ENCODE assay signal across 1 cellular context in the genomic region with DNA sequence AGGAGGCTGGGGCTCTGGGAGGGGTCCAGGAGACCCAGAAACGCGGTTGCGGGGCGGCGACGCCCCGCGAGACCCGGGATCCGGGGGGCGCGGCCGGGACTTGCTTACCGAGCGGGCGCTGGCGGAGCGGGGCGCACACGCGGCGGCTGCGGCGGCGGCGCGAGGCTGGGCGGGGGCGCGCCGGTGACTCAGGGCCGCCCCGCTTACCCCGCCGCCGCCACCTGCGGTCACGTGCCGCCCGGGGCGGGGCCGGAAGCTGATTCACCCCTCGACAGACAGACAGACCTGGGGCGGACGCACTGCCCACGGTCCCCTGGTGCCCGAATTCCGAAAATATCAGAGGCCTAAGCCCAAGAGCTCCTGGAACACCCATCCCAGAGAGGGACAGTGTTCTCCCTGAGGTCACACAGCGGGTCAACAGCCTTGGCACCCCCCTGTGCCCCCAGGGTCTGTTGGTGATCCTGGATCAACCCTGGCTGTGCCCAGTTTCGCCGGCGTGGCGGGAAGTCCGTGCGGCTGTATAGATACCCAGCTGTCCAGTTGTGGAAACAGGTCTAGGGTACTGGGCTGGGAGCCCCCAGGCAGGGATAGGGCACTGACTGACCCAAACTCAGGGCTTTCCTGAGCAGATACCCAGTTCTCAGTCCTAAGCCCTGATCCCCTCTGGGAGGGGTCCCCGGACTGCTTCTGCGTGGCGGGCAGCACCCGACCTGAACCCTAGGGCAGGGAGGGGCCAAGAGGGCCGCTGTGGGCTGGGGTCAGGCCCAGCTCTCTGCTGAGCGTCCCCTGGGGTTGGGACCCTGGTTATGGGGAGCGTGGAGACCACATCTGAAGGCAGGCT.
TF ChIP-seq lines count a peak whose summit lies in the region.

A gene with protein sequence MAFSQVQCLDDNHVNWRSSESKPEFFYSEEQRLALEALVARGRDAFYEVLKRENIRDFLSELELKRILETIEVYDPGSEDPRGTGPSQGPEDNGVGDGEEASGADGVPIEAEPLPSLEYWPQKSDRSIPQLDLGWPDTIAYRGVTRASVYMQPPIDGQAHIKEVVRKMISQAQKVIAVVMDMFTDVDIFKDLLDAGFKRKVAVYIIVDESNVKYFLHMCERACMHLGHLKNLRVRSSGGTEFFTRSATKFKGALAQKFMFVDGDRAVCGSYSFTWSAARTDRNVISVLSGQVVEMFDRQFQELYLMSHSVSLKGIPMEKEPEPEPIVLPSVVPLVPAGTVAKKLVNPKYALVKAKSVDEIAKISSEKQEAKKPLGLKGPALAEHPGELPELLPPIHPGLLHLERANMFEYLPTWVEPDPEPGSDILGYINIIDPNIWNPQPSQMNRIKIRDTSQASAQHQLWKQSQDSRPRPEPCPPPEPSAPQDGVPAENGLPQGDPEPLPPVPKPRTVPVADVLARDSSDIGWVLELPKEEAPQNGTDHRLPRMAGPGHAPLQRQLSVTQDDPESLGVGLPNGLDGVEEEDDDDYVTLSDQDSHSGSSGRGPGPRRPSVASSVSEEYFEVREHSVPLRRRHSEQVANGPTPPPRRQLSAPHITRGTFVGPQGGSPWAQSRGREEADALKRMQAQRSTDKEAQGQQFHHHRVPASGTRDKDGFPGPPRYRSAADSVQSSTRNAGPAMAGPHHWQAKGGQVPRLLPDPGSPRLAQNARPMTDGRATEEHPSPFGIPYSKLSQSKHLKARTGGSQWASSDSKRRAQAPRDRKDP (minus strand): TSS at position 164 of the 841 bp plus-strand sequence. CDS start 723 bp downstream, outside the sequence.

TF ChIP-seq in WTC11, 78 proteins besides CTCF, POLR2A, EP300 and RAD21 (continued from another document and continues in another):
- TF ChIP-seq, protein P1, sequence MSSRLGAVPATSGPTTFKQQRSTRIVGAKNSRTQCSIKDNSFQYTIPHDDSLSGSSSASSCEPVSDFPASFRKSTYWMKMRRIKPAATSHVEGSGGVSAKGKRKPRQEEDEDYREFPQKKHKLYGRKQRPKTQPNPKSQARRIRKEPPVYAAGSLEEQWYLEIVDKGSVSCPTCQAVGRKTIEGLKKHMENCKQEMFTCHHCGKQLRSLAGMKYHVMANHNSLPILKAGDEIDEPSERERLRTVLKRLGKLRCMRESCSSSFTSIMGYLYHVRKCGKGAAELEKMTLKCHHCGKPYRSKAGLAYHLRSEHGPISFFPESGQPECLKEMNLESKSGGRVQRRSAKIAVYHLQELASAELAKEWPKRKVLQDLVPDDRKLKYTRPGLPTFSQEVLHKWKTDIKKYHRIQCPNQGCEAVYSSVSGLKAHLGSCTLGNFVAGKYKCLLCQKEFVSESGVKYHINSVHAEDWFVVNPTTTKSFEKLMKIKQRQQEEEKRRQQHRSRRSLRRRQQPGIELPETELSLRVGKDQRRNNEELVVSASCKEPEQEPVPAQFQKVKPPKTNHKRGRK (CRISPR knock-in tag; IDR thresholded peaks at IDR 0.05; ENCODE audit: borderline replicate concordance) = no peak
- TF ChIP-seq ZNF138 (CRISPR knock-in tag; conservative IDR thresholded peaks at IDR 0.05) (0 out of 2 replicates have a peak, but pooled peaks have one; percentile 42), ZNF219 (CRISPR knock-in tag; IDR thresholded peaks at IDR 0.05; ENCODE audit: borderline replicate concordance) (no peak), GABPB1 (CRISPR knock-in tag; IDR thresholded peaks at IDR 0.05) (0 out of 2 replicates have a peak, but pooled peaks have one; percentile 12), ZNF423 (CRISPR knock-in tag; IDR thresholded peaks at IDR 0.05) (no peak), ZBTB21 (CRISPR knock-in tag; IDR thresholded peaks at IDR 0.05; ENCODE audit: borderline replicate concordance) (peak; percentile 65; the same call in 1 of the 2 replicates), FOXP1 (CRISPR knock-in tag; IDR thresholded peaks at IDR 0.05; ENCODE audit: borderline replicate concordance) (peak; percentile 21; the same call in 1 of the 2 replicates), GTF2I (CRISPR knock-in tag; conservative IDR thresholded peaks at IDR 0.05) (no peak), MYBL2 (CRISPR knock-in tag; IDR thresholded peaks at IDR 0.05) (no peak), ZNF232 (CRISPR knock-in tag; IDR thresholded peaks at IDR 0.05) (no peak), TEAD4 (CRISPR knock-in tag; IDR thresholded peaks at IDR 0.05) (no peak), NR2C2 (CRISPR knock-in tag; IDR thresholded peaks at IDR 0.05) (no peak), FOXJ3 (CRISPR knock-in tag; IDR thresholded peaks at IDR 0.05; ENCODE audit: borderline replicate concordance) (no peak), HMGA2 (CRISPR knock-in tag; IDR thresholded peaks at IDR 0.05) (no peak), NR1H2 (CRISPR knock-in tag; IDR thresholded peaks at IDR 0.05) (no peak), JAZF1 (CRISPR knock-in tag; IDR thresholded peaks at IDR 0.05) (no peak), ETV6 (CRISPR knock-in tag; IDR thresholded peaks at IDR 0.05) (no peak), CREB1 (CRISPR knock-in tag; IDR thresholded peaks at IDR 0.05) (no peak), SOX15 (CRISPR knock-in tag; IDR thresholded peaks at IDR 0.05) (no peak), ESRRA (CRISPR knock-in tag; IDR thresholded peaks at IDR 0.05; ENCODE audit: borderline replicate concordance) (no peak), RELA (CRISPR knock-in tag; IDR thresholded peaks at IDR 0.05; ENCODE audit: borderline replicate concordance) (no peak), TCF7 (CRISPR knock-in tag; IDR thresholded peaks at IDR 0.05; ENCODE audit: low read depth) (no peak)
- TF ChIP-seq, protein P2, sequence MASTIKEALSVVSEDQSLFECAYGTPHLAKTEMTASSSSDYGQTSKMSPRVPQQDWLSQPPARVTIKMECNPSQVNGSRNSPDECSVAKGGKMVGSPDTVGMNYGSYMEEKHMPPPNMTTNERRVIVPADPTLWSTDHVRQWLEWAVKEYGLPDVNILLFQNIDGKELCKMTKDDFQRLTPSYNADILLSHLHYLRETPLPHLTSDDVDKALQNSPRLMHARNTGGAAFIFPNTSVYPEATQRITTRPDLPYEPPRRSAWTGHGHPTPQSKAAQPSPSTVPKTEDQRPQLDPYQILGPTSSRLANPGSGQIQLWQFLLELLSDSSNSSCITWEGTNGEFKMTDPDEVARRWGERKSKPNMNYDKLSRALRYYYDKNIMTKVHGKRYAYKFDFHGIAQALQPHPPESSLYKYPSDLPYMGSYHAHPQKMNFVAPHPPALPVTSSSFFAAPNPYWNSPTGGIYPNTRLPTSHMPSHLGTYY (CRISPR knock-in tag; IDR thresholded peaks at IDR 0.05) = no peak
- TF ChIP-seq, protein P3, sequence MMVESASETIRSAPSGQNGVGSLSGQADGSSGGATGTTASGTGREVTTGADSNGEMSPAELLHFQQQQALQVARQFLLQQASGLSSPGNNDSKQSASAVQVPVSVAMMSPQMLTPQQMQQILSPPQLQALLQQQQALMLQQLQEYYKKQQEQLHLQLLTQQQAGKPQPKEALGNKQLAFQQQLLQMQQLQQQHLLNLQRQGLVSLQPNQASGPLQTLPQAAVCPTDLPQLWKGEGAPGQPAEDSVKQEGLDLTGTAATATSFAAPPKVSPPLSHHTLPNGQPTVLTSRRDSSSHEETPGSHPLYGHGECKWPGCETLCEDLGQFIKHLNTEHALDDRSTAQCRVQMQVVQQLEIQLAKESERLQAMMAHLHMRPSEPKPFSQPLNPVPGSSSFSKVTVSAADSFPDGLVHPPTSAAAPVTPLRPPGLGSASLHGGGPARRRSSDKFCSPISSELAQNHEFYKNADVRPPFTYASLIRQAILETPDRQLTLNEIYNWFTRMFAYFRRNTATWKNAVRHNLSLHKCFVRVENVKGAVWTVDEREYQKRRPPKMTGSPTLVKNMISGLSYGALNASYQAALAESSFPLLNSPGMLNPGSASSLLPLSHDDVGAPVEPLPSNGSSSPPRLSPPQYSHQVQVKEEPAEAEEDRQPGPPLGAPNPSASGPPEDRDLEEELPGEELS (CRISPR knock-in tag; IDR thresholded peaks at IDR 0.05) = no peak
- TF ChIP-seq, protein P4, sequence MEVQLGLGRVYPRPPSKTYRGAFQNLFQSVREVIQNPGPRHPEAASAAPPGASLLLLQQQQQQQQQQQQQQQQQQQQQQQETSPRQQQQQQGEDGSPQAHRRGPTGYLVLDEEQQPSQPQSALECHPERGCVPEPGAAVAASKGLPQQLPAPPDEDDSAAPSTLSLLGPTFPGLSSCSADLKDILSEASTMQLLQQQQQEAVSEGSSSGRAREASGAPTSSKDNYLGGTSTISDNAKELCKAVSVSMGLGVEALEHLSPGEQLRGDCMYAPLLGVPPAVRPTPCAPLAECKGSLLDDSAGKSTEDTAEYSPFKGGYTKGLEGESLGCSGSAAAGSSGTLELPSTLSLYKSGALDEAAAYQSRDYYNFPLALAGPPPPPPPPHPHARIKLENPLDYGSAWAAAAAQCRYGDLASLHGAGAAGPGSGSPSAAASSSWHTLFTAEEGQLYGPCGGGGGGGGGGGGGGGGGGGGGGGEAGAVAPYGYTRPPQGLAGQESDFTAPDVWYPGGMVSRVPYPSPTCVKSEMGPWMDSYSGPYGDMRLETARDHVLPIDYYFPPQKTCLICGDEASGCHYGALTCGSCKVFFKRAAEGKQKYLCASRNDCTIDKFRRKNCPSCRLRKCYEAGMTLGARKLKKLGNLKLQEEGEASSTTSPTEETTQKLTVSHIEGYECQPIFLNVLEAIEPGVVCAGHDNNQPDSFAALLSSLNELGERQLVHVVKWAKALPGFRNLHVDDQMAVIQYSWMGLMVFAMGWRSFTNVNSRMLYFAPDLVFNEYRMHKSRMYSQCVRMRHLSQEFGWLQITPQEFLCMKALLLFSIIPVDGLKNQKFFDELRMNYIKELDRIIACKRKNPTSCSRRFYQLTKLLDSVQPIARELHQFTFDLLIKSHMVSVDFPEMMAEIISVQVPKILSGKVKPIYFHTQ (CRISPR knock-in tag; IDR thresholded peaks at IDR 0.05) = no peak
- TF ChIP-seq, protein P5, sequence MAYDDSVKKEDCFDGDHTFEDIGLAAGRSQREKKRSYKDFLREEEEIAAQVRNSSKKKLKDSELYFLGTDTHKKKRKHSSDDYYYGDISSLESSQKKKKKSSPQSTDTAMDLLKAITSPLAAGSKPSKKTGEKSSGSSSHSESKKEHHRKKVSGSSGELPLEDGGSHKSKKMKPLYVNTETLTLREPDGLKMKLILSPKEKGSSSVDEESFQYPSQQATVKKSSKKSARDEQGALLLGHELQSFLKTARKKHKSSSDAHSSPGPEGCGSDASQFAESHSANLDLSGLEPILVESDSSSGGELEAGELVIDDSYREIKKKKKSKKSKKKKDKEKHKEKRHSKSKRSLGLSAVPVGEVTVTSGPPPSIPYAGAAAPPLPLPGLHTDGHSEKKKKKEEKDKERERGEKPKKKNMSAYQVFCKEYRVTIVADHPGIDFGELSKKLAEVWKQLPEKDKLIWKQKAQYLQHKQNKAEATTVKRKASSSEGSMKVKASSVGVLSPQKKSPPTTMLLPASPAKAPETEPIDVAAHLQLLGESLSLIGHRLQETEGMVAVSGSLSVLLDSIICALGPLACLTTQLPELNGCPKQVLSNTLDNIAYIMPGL (CRISPR knock-in tag; IDR thresholded peaks at IDR 0.05) = peak; percentile 20; the same call in 1 of the 2 replicates
- TF ChIP-seq, protein P6, sequence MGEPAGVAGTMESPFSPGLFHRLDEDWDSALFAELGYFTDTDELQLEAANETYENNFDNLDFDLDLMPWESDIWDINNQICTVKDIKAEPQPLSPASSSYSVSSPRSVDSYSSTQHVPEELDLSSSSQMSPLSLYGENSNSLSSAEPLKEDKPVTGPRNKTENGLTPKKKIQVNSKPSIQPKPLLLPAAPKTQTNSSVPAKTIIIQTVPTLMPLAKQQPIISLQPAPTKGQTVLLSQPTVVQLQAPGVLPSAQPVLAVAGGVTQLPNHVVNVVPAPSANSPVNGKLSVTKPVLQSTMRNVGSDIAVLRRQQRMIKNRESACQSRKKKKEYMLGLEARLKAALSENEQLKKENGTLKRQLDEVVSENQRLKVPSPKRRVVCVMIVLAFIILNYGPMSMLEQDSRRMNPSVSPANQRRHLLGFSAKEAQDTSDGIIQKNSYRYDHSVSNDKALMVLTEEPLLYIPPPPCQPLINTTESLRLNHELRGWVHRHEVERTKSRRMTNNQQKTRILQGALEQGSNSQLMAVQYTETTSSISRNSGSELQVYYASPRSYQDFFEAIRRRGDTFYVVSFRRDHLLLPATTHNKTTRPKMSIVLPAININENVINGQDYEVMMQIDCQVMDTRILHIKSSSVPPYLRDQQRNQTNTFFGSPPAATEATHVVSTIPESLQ (CRISPR knock-in tag; IDR thresholded peaks at IDR 0.05) = no peak
- TF ChIP-seq, protein P7, sequence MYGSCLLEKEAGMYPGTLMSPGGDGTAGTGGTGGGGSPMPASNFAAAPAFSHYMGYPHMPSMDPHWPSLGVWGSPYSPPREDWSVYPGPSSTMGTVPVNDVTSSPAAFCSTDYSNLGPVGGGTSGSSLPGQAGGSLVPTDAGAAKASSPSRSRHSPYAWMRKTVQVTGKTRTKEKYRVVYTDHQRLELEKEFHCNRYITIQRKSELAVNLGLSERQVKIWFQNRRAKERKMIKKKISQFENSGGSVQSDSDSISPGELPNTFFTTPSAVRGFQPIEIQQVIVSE (CRISPR knock-in tag; IDR thresholded peaks at IDR 0.05; ENCODE audit: borderline replicate concordance) = no peak
- TF ChIP-seq, protein P8, sequence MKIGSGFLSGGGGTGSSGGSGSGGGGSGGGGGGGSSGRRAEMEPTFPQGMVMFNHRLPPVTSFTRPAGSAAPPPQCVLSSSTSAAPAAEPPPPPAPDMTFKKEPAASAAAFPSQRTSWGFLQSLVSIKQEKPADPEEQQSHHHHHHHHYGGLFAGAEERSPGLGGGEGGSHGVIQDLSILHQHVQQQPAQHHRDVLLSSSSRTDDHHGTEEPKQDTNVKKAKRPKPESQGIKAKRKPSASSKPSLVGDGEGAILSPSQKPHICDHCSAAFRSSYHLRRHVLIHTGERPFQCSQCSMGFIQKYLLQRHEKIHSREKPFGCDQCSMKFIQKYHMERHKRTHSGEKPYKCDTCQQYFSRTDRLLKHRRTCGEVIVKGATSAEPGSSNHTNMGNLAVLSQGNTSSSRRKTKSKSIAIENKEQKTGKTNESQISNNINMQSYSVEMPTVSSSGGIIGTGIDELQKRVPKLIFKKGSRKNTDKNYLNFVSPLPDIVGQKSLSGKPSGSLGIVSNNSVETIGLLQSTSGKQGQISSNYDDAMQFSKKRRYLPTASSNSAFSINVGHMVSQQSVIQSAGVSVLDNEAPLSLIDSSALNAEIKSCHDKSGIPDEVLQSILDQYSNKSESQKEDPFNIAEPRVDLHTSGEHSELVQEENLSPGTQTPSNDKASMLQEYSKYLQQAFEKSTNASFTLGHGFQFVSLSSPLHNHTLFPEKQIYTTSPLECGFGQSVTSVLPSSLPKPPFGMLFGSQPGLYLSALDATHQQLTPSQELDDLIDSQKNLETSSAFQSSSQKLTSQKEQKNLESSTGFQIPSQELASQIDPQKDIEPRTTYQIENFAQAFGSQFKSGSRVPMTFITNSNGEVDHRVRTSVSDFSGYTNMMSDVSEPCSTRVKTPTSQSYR (CRISPR knock-in tag; IDR thresholded peaks at IDR 0.05) = no peak
- TF ChIP-seq, protein P9, sequence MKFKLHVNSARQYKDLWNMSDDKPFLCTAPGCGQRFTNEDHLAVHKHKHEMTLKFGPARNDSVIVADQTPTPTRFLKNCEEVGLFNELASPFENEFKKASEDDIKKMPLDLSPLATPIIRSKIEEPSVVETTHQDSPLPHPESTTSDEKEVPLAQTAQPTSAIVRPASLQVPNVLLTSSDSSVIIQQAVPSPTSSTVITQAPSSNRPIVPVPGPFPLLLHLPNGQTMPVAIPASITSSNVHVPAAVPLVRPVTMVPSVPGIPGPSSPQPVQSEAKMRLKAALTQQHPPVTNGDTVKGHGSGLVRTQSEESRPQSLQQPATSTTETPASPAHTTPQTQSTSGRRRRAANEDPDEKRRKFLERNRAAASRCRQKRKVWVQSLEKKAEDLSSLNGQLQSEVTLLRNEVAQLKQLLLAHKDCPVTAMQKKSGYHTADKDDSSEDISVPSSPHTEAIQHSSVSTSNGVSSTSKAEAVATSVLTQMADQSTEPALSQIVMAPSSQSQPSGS (CRISPR knock-in tag; IDR thresholded peaks at IDR 0.05; ENCODE audit: borderline replicate concordance, low read depth) = no peak
- TF ChIP-seq, protein P10, sequence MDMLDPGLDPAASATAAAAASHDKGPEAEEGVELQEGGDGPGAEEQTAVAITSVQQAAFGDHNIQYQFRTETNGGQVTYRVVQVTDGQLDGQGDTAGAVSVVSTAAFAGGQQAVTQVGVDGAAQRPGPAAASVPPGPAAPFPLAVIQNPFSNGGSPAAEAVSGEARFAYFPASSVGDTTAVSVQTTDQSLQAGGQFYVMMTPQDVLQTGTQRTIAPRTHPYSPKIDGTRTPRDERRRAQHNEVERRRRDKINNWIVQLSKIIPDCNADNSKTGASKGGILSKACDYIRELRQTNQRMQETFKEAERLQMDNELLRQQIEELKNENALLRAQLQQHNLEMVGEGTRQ (CRISPR knock-in tag; IDR thresholded peaks at IDR 0.05) = peak; percentile 97
